18 cellular contexts compared by ENCODE assay signal in the genomic region with DNA sequence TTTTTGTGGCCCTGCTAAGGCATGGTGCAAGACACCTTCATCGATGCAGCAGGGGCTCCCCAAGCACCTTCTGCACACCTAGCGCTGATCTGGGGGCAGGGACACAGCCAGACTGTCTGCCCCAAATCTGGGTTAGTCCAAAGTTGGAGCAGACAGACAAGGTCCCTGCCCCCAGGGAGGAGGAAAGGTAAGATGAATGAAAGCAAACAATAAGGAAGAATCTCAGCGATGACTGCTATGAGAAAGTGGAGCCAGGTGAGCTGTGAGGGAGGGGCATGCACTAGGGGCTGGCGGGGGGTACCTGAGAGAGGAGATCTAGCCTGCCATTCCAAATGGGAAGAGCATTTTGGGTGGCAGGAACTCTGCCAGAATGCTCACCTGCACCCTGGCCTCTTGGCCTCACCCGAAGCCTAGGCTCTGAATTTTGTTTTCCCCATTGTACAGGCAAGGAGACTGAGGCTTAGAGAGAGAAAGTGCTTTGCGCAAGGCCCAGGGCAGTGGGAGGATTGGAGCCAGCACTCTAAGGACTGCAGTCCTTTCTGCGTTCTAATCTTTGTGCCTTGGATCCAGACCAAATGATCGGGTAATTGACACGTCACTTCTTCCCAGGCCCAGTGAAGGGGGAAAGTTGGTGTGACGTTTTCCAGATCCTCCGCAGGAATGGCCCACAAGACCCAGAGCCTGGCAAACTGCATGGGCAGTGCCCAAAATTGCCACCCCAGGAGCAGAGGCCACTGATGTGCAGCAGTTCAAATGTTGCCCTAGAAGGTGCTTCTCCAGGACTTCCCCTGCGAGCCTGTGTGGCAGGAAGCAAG.
"Had no signal": no experiment of that assay in that cellular context is flagged by ENCODE, and none has a peak within 500 bp of the region (broad histone marks: within the 10 kb centered on the region; RNA-seq: fewer than 3 reads in every experiment).

No MANE protein-coding gene starts in this region.

- H3K4me3 Mint-ChIP-seq: activated CD8-positive, alpha-beta T cell treated with anti-CD3 and anti-CD28 coated beads for 36 hours; activated T-cell treated with anti-CD3 and anti-CD28 coated beads, Interleukin-2, amount 50 U/mL, for 4 hours; naive thymus-derived CD4-positive, alpha-beta T cell had no signal

- H3K9me3 Mint-ChIP-seq: activated CD8-positive, alpha-beta T cell treated with anti-CD3 and anti-CD28 coated beads for 36 hours; activated naive CD4-positive, alpha-beta T cell treated with anti-CD3 and anti-CD28 coated beads, Interleukin-2, amount 50 U/mL, for 72 hours; activated T-cell treated with anti-CD3 and anti-CD28 coated beads, Interleukin-2, amount 50 U/mL, for 4 hours; naive thymus-derived CD4-positive, alpha-beta T cell had no signal

- H3K4me1 Mint-ChIP-seq: naive thymus-derived CD4-positive, alpha-beta T cell had no signal

- H3K9me3 ChIP-seq: colonic mucosa, mucosa of descending colon, neutrophil, tibial nerve had no signal

- H3K79me2 ChIP-seq: parathyroid adenoma had no signal

- H3K27ac Mint-ChIP-seq: activated CD8-positive, alpha-beta T cell treated with anti-CD3 and anti-CD28 coated beads for 36 hours; activated naive CD4-positive, alpha-beta T cell treated with anti-CD3 and anti-CD28 coated beads, Interleukin-2, amount 50 U/mL, for 72 hours had no signal

- H3K4me1 ChIP-seq: colonic mucosa, parathyroid adenoma had no signal

- H2AFZ ChIP-seq: parathyroid adenoma had no signal

- DNase-seq: activated CD4-positive, alpha-beta T cell treated with anti-CD3 and anti-CD28 coated beads for 48 hours; activated CD8-positive, alpha-beta T cell treated with anti-CD3 and anti-CD28 coated beads for 36 hours; activated gamma-delta T cell; activated T-cell treated with anti-CD3 and anti-CD28 coated beads, Interleukin-2, amount 50 U/mL, for 4 hours; caudate nucleus; colonic mucosa; left colon; mucosa of descending colon; naive thymus-derived CD4-positive, alpha-beta T cell; retina; stimulated activated CD4-positive, alpha-beta T cell treated with anti-CD3 and anti-CD28 coated beads, Interleukin-4, amount 100 ng/mL, for 24 hours; stimulated activated naive CD4-positive, alpha-beta T cell; WERI-Rb-1 had no signal

- H3K27ac ChIP-seq: colonic mucosa, neutrophil, parathyroid adenoma, skin epidermis, tibial nerve, WERI-Rb-1 had no signal

- H3K27me3 ChIP-seq: colonic mucosa, neutrophil, tibial nerve had no signal

- H3K9ac ChIP-seq: parathyroid adenoma had no signal

- ATAC-seq: activated CD8-positive, alpha-beta T cell treated with anti-CD3 and anti-CD28 coated beads for 36 hours; activated naive CD4-positive, alpha-beta T cell treated with anti-CD3 and anti-CD28 coated beads, Interleukin-2, amount 50 U/mL, for 72 hours; activated T-cell treated with anti-CD3 and anti-CD28 coated beads, Interleukin-2, amount 50 U/mL, for 4 hours; left colon; mucosa of descending colon; naive thymus-derived CD4-positive, alpha-beta T cell had no signal

- H3K36me3 Mint-ChIP-seq: activated naive CD4-positive, alpha-beta T cell treated with anti-CD3 and anti-CD28 coated beads, Interleukin-2, amount 50 U/mL, for 72 hours; naive thymus-derived CD4-positive, alpha-beta T cell had no signal
